17 cellular contexts compared by ENCODE assay signal in genomic region chr13:113728571-113729054, GRCh38.
"Had no signal": no experiment of that assay in that cellular context is flagged by ENCODE, and none has a peak within 500 bp of the region (broad histone marks: within the 10 kb centered on the region; RNA-seq: fewer than 3 reads in every experiment).

No MANE protein-coding gene starts in this region.

- H3K4me3 Mint-ChIP-seq: activated CD4-positive, alpha-beta memory T cell treated with anti-CD3 and anti-CD28 coated beads for 36 hours; activated naive CD8-positive, alpha-beta T cell treated with anti-CD3 and anti-CD28 coated beads for 36 hours; endodermal cell; mesothelial cell of epicardium; stimulated activated naive B cell treated with anti-CD40 and anti-IgM and Interleukin-4, amounts not matched to agents 10 μg/mL and 1 μg/mL and 100 μg/mL, for 72 hours had no signal

- H3K4me3 ChIP-seq: transverse colon had no signal

- H3K27ac ChIP-seq: epithelial cell of prostate, transverse colon had no signal

- H3K9me3 Mint-ChIP-seq: activated naive CD8-positive, alpha-beta T cell treated with anti-CD3 and anti-CD28 coated beads for 36 hours; endodermal cell; mesothelial cell of epicardium; nephron; stimulated activated naive B cell treated with anti-CD40 and anti-IgM and Interleukin-4, amounts not matched to agents 10 μg/mL and 1 μg/mL and 100 μg/mL, for 72 hours had no signal

- H3K9me3 ChIP-seq: transverse colon had no signal

- ATAC-seq: left lobe of liver; sciatic nerve; stimulated activated naive B cell treated with anti-CD40 and anti-IgM and Interleukin-4, amounts not matched to agents 10 μg/mL and 1 μg/mL and 100 μg/mL, for 72 hours had no signal

- DNase-seq: activated CD4-positive, alpha-beta memory T cell treated with anti-CD3 and anti-CD28 coated beads for 36 hours; activated CD4-positive, alpha-beta T cell treated with anti-CD3 and anti-CD28 coated beads for 48 hours; activated naive CD4-positive, alpha-beta T cell treated with Interleukin-2 at 50 U/mL for 16 hours; activated naive CD8-positive, alpha-beta T cell treated with anti-CD3 and anti-CD28 coated beads for 36 hours; activated T-cell treated with anti-CD3 and anti-CD28 coated beads, Interleukin-2, amount 50 U/mL, for 48 hours; cerebellar nuclear complex; cortex of kidney; endodermal cell; small intestine; stimulated activated CD4-positive, alpha-beta T cell treated with anti-CD3 and anti-CD28 coated beads, Interleukin-15, amount 100 ng/mL, for 24 hours; stimulated activated naive B cell treated with anti-CD40 and anti-IgM and Interleukin-4, amounts not matched to agents 10 μg/mL and 1 μg/mL and 100 μg/mL, for 72 hours; transverse colon had no signal

- H3K36me3 ChIP-seq: transverse colon had no signal

- H3K27ac Mint-ChIP-seq: activated CD4-positive, alpha-beta memory T cell treated with anti-CD3 and anti-CD28 coated beads for 36 hours; activated naive CD8-positive, alpha-beta T cell treated with anti-CD3 and anti-CD28 coated beads for 36 hours; endodermal cell; mesothelial cell of epicardium; nephron; stimulated activated naive B cell treated with anti-CD40 and anti-IgM and Interleukin-4, amounts not matched to agents 10 μg/mL and 1 μg/mL and 100 μg/mL, for 72 hours had no signal

- H3K36me3 Mint-ChIP-seq: activated CD4-positive, alpha-beta memory T cell treated with anti-CD3 and anti-CD28 coated beads for 36 hours; activated naive CD8-positive, alpha-beta T cell treated with anti-CD3 and anti-CD28 coated beads for 36 hours; mesothelial cell of epicardium had no signal
